In the genomic region with DNA sequence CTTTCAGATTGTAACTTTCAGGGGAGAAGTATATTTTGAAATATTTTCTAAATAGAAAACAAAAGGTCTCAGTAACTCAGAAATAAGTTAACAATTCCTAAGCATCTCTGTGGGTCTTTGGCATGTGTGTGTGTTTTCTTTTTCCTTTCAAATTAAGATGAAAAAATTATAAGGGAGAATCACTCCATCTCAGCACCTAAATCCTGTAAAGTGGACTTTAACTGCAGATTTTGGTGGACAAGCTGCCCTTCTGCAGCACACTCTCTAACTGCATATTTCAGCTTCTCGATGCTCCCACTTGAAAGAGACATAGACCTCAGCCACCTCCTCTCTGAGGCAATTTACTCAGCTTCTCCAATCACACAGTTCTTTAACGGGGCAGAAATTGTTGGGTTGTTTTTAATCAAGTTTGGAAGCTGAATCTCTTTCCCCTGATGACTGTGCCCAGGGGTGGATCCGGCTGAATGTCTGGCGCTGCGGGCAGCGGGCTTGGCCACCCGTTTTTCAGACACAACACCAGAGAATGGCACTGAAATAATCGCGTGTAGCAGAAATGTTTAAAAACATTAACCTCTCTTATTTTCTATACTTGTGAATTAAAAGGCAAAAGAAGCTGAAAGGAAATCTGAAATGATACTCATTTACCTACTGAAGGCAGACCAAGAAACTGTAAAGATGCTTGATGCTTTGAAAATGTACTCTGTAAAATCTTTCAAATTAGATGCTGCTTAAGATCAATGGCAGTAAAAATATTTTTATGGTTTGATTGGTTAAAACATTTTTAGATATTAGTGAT, we compare ENCODE assay signal across 1 cellular context.
TF ChIP-seq lines count a peak whose summit lies in the region.

No MANE protein-coding gene starts in this region.

TF ChIP-seq in H1, 55 proteins besides CTCF, POLR2A, EP300 and RAD21:
- TF ChIP-seq SIN3A (conservative IDR thresholded peaks at IDR 0.05 in 1 of 2, IDR thresholded peaks at IDR 0.05 in 1 of 2; ENCODE audit: low read depth in 1 of 2, low read length in 2 of 2) = no peak
- no peak for TF ChIP-seq JUND (IDR thresholded peaks at IDR 0.05; ENCODE audit: low read length)
- no peak for TF ChIP-seq NANOG (IDR thresholded peaks at IDR 0.05; ENCODE audit: insufficient read depth, low read depth, low read length, poor library complexity, severe bottlenecking)
- peak; percentile 75 for TF ChIP-seq EZH2 (IDR thresholded peaks at IDR 0.05; ENCODE audit: low read depth, low read length, severe bottlenecking)
- TF ChIP-seq ATF2 (IDR thresholded peaks at IDR 0.05; ENCODE audit: low read length) = no peak
- 0 out of 2 replicates have a peak, but pooled peaks have one; percentile 75 for TF ChIP-seq CBX8 (IDR thresholded peaks at IDR 0.05; ENCODE audit: borderline replicate concordance, low read depth, low read length)
- no peak for TF ChIP-seq POU5F1 (IDR thresholded peaks at IDR 0.05; ENCODE audit: low read depth, low read length)
- TF ChIP-seq TCF12 (IDR thresholded peaks at IDR 0.05; ENCODE audit: low read depth, low read length) = 0 out of 2 replicates have a peak, but pooled peaks have one; percentile 18
- TF ChIP-seq SRF (IDR thresholded peaks at IDR 0.05; ENCODE audit: low read depth, low read length) = no peak
- TF ChIP-seq RNF2 (IDR thresholded peaks at IDR 0.05; ENCODE audit: borderline replicate concordance, low read depth, low read length, missing control alignments, poor library complexity, severe bottlenecking) = peak; percentile 99
- TF ChIP-seq CTBP2 (IDR thresholded peaks at IDR 0.05; ENCODE audit: borderline replicate concordance, insufficient read depth, insufficient read length, low read length) = no peak
- TF ChIP-seq, protein P1, sequence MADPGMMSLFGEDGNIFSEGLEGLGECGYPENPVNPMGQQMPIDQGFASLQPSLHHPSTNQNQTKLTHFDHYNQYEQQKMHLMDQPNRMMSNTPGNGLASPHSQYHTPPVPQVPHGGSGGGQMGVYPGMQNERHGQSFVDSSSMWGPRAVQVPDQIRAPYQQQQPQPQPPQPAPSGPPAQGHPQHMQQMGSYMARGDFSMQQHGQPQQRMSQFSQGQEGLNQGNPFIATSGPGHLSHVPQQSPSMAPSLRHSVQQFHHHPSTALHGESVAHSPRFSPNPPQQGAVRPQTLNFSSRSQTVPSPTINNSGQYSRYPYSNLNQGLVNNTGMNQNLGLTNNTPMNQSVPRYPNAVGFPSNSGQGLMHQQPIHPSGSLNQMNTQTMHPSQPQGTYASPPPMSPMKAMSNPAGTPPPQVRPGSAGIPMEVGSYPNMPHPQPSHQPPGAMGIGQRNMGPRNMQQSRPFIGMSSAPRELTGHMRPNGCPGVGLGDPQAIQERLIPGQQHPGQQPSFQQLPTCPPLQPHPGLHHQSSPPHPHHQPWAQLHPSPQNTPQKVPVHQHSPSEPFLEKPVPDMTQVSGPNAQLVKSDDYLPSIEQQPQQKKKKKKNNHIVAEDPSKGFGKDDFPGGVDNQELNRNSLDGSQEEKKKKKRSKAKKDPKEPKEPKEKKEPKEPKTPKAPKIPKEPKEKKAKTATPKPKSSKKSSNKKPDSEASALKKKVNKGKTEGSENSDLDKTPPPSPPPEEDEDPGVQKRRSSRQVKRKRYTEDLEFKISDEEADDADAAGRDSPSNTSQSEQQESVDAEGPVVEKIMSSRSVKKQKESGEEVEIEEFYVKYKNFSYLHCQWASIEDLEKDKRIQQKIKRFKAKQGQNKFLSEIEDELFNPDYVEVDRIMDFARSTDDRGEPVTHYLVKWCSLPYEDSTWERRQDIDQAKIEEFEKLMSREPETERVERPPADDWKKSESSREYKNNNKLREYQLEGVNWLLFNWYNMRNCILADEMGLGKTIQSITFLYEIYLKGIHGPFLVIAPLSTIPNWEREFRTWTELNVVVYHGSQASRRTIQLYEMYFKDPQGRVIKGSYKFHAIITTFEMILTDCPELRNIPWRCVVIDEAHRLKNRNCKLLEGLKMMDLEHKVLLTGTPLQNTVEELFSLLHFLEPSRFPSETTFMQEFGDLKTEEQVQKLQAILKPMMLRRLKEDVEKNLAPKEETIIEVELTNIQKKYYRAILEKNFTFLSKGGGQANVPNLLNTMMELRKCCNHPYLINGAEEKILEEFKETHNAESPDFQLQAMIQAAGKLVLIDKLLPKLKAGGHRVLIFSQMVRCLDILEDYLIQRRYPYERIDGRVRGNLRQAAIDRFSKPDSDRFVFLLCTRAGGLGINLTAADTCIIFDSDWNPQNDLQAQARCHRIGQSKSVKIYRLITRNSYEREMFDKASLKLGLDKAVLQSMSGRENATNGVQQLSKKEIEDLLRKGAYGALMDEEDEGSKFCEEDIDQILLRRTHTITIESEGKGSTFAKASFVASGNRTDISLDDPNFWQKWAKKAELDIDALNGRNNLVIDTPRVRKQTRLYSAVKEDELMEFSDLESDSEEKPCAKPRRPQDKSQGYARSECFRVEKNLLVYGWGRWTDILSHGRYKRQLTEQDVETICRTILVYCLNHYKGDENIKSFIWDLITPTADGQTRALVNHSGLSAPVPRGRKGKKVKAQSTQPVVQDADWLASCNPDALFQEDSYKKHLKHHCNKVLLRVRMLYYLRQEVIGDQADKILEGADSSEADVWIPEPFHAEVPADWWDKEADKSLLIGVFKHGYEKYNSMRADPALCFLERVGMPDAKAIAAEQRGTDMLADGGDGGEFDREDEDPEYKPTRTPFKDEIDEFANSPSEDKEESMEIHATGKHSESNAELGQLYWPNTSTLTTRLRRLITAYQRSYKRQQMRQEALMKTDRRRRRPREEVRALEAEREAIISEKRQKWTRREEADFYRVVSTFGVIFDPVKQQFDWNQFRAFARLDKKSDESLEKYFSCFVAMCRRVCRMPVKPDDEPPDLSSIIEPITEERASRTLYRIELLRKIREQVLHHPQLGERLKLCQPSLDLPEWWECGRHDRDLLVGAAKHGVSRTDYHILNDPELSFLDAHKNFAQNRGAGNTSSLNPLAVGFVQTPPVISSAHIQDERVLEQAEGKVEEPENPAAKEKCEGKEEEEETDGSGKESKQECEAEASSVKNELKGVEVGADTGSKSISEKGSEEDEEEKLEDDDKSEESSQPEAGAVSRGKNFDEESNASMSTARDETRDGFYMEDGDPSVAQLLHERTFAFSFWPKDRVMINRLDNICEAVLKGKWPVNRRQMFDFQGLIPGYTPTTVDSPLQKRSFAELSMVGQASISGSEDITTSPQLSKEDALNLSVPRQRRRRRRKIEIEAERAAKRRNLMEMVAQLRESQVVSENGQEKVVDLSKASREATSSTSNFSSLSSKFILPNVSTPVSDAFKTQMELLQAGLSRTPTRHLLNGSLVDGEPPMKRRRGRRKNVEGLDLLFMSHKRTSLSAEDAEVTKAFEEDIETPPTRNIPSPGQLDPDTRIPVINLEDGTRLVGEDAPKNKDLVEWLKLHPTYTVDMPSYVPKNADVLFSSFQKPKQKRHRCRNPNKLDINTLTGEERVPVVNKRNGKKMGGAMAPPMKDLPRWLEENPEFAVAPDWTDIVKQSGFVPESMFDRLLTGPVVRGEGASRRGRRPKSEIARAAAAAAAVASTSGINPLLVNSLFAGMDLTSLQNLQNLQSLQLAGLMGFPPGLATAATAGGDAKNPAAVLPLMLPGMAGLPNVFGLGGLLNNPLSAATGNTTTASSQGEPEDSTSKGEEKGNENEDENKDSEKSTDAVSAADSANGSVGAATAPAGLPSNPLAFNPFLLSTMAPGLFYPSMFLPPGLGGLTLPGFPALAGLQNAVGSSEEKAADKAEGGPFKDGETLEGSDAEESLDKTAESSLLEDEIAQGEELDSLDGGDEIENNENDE (IDR thresholded peaks at IDR 0.05; ENCODE audit: insufficient replicate concordance, low read length) = no peak
- no peak for TF ChIP-seq YY1 (IDR thresholded peaks at IDR 0.05; ENCODE audit: low read depth, low read length)
- no peak for TF ChIP-seq TAF1 (IDR thresholded peaks at IDR 0.05; ENCODE audit: low read depth, low read length)
- TF ChIP-seq ZNF274 (IDR thresholded peaks at IDR 0.05; ENCODE audit: borderline replicate concordance, extremely low read depth, low read length) = no peak
- peak; percentile 61; the same call in 1 of the 2 replicates for TF ChIP-seq SUZ12 (IDR thresholded peaks at IDR 0.05; ENCODE audit: low read length)
- TF ChIP-seq SP1 (IDR thresholded peaks at IDR 0.05; ENCODE audit: low read depth, low read length) = no peak
- TF ChIP-seq MAFK (IDR thresholded peaks at IDR 0.05; ENCODE audit: low read depth, low read length) = no peak
- TF ChIP-seq E2F6 (IDR thresholded peaks at IDR 0.05) = no peak
